In genomic region chr18:2932247-2933181, GRCh38 we compare ENCODE assay signal across 8 cellular contexts.
DNase-seq lines count a peak whose midpoint lies in the region; ATAC-seq and TF ChIP-seq lines count a peak whose summit lies in the region.

No MANE protein-coding gene starts in this region.

- CTCF ChIA-PET in T-cell (lab: Charles Lee) = interaction anchor here (0.6 to 4.4 kb wide), 40 partner anchors 8 to 393 kb away, joined by 3 to 99 read pairs (median 4); no protein-coding TSS in a partner anchor

- H3K4me3 Mint-ChIP-seq in T-cell = peak overlapping the region in 1 of 3 donors; percentile 35
- H3K4me3 Mint-ChIP-seq in effector memory CD8-positive, alpha-beta T cell = peak overlapping the region in 1 of 2 donors; percentile 22

- H3K36me3 Mint-ChIP-seq in T-cell = peaks cover 56% of the 10 kb centered on the region
- peaks cover 83% of the 10 kb centered on the region for H3K36me3 Mint-ChIP-seq in effector memory CD8-positive, alpha-beta T cell (ENCODE audit: insufficient read depth)

- POLR2A ChIA-PET in T-cell (lab: Charles Lee) = interaction anchor here (0.6 to 1.0 kb wide), 4 partner anchors 54 to 268 kb away, joined by 3 to 4 read pairs (median 4); no protein-coding TSS in a partner anchor

- TF ChIP-seq CTCF in GM12865 (IDR thresholded peaks at IDR 0.05; ENCODE audit: insufficient read depth, low read depth, low read length, missing control alignments) = peak; percentile 50

- no peaks in the 10 kb centered on the region for H3K27me3 Mint-ChIP-seq in T-cell
- no peaks in the 10 kb centered on the region for H3K27me3 Mint-ChIP-seq in effector memory CD8-positive, alpha-beta T cell

- H3K4me3 ChIP-seq in GM12865 (ENCODE audit: low read depth, low read length) = no peak overlapping the region

- no peaks in the 10 kb centered on the region for H3K9me3 Mint-ChIP-seq in T-cell
- no peaks in the 10 kb centered on the region for H3K9me3 Mint-ChIP-seq in effector memory CD8-positive, alpha-beta T cell

- H3K4me1 Mint-ChIP-seq in T-cell = peaks cover 29 to 36% (median 35%) of the 10 kb centered on the region in 3 donors
- H3K4me1 Mint-ChIP-seq in effector memory CD8-positive, alpha-beta T cell (ENCODE audit: low read depth in 2 of 2) = peaks cover 19 to 30% of the 10 kb centered on the region in 2 donors

- ATAC-seq in T-cell (replicated peaks in 1 of 4) = peak; percentile 60 to 75 (median 66)
- ATAC-seq in effector memory CD8-positive, alpha-beta T cell (replicated peaks) = peak; percentile 75
- no peak for ATAC-seq in GM18870 (IDR thresholded peaks at IDR 0.05; ENCODE audit: unreplicated experiment)
- ATAC-seq in GM19324 (IDR thresholded peaks at IDR 0.05; ENCODE audit: low FRiP score, unreplicated experiment) = no peak

- DNase-seq in AG20443 (ENCODE audit: low spot score) (peak; percentile 70), GM12865 (ENCODE audit: low read depth) (peak; percentile 73), NCI-H1092 treated with DMSO at 0.1 percent for 48 hours (lab: John Stamatoyannopoulos, UW) (peak; percentile 13), T-cell (peak in 20 of 34 experiments; percentile 8 to 66 (median 36)), midbrain (lab: John Stamatoyannopoulos, UW) (peak; percentile 79)
- DNase-seq in effector memory CD8-positive, alpha-beta T cell = peak; percentile 67 to 72 (median 69)

- H3K27ac Mint-ChIP-seq in T-cell = peak overlapping the region; percentile 88 to 89
- H3K27ac Mint-ChIP-seq in effector memory CD8-positive, alpha-beta T cell = peak overlapping the region; percentile 84 to 91

Comparison
In these comparisons a context has a peak if more than half of its experiments do, and no peak if none do; other contexts are left out.
1. DNase-seq: peak in every context shown above with its lines; median percentile 79 in midbrain; 73 in GM12865; 70 in AG20443; 69 in effector memory CD8-positive, alpha-beta T cell; 36 in T-cell; 13 in NCI-H1092 treated with DMSO at 0.1 percent for 48 hours.
2. ATAC-seq: peak in T-cell (4 of 4) and effector memory CD8-positive, alpha-beta T cell (single experiment); none in GM18870 (single experiment) and GM19324 (single experiment).